26 cellular contexts compared by ENCODE assay signal in genomic region chr10:75841266-75841665, GRCh38.
"Had no signal": no experiment of that assay in that cellular context is flagged by ENCODE, and none has a peak within 500 bp of the region (broad histone marks: within the 10 kb centered on the region; RNA-seq: fewer than 3 reads in every experiment).

No MANE protein-coding gene starts in this region.

- H3K4me3 ChIP-seq: adrenal gland, body of pancreas, coronary artery, dorsolateral prefrontal cortex, mucosa of descending colon, suprapubic skin, tibial nerve had no signal

- H3K27me3 ChIP-seq: adrenal gland, body of pancreas, dorsolateral prefrontal cortex, suprapubic skin, tibial nerve had no signal

- DNase-seq: activated CD4-positive, alpha-beta memory T cell treated with anti-CD3 and anti-CD28 coated beads for 36 hours; activated CD4-positive, alpha-beta T cell treated with anti-CD3 and anti-CD28 coated beads, Interleukin-2, amount 10 ng/mL, durations not matched to agents 24 days and 14 days; activated CD4-positive, CD25-positive, alpha-beta regulatory T cell treated with anti-CD3 and anti-CD28 coated beads, Interleukin-2, amount 50 U/mL, for 72 hours; activated CD8-positive, alpha-beta memory T cell treated with anti-CD3 and anti-CD28 coated beads, Interleukin-2, amount 50 U/mL, for 4 hours; activated effector memory CD4-positive, alpha-beta T cell treated with anti-CD3 and anti-CD28 coated beads, Interleukin-2, amount 50 U/mL, for 16 hours; activated naive CD4-positive, alpha-beta T cell treated with anti-CD3 and anti-CD28 coated beads for 36 hours; activated naive CD8-positive, alpha-beta T cell treated with anti-CD3 and anti-CD28 coated beads for 36 hours; activated T-cell treated with anti-CD3 and anti-CD28 coated beads, Interleukin-2, amount 50 U/mL, for 1 hour; adrenal gland; aorta; cerebellar nuclear complex; dorsolateral prefrontal cortex; effector memory CD4-positive, alpha-beta T cell; kidney glomerular epithelial cell; mucosa of descending colon; posterior cingulate gyrus; stimulated activated CD4-positive, alpha-beta T cell treated with anti-CD3 and anti-CD28 coated beads, Interleukin-15, amount 100 ng/mL, for 24 hours; stimulated activated CD4-positive, alpha-beta T cell treated with anti-CD3 and anti-CD28 coated beads, Interleukin-2, amount 100 ng/mL, for 24 hours; stimulated activated naive B cell treated with anti-CD40 and anti-IgM and Interleukin-4, amounts not matched to agents 10 μg/mL and 1 μg/mL and 100 μg/mL, for 72 hours; T1000 had no signal

- H3K27ac ChIP-seq: adrenal gland, body of pancreas, coronary artery, dorsolateral prefrontal cortex, suprapubic skin, tibial nerve had no signal

- ATAC-seq: body of pancreas; left lobe of liver; mucosa of descending colon; right cardiac atrium; stimulated activated naive B cell treated with anti-CD40 and anti-IgM and Interleukin-4, amounts not matched to agents 10 μg/mL and 1 μg/mL and 100 μg/mL, for 72 hours had no signal

- H3K36me3 ChIP-seq: adrenal gland, suprapubic skin, tibial nerve had no signal

- H3K4me1 ChIP-seq: adrenal gland, suprapubic skin had no signal

- H3K9me3 ChIP-seq: adrenal gland, body of pancreas, mucosa of descending colon, suprapubic skin, tibial nerve had no signal
